13 cellular contexts compared by ENCODE assay signal in the genomic region with DNA sequence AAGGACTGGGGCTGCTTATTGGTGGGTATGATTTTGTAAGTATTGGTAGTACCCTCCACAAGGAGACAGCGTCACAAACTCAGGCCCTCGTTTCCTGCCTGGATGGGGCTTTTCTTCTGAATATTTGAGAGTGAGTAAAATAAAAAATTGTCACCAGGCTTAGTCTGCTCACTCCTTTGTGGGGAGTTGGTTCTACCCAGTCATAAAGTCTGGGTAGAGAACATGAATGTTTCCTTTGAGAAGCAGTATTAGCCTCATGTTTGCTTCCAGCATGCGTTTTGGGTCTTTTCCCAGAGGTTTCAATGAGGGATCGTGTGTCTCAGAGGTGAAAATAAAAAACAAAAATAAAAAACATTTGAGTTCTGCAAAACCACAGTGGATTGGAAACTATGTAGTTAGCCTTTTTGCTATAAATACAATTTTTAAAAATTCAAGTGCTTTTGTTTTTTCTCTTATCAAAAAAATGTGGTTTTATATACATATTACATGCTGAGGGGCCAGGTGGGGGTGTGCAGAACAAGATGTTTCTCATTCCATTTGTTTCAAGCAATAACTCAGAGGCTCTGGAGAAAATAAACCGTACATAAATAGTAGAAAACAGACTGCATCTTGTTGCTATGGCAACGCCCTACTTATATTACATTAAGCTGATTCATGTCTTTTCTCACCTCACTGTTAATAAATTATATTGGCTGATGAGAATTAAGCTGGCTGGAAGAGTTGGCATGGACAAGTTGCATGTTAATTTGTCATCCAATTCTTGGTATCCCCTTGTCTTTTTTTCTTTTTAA.
DNase-seq lines count a peak whose midpoint lies in the region; ATAC-seq, FAIRE-seq and TF ChIP-seq lines count a peak whose summit lies in the region.
"Had no signal": no experiment of that assay in that cellular context is flagged by ENCODE, and none has a peak within 500 bp of the region (broad histone marks: within the 10 kb centered on the region; RNA-seq: fewer than 3 reads in every experiment).

No MANE protein-coding gene starts in this region.

- DNase-seq in CD4-positive, CD25-positive, alpha-beta regulatory T cell: peak in 2 of 3 donors; percentile 24 to 46
- peak; percentile 82 for DNase-seq in LHCN-M2 (ENCODE audit: low read depth)
- peak; percentile 59 for DNase-seq in bronchial epithelial cell (ENCODE audit: low read depth)
- peak; percentile 14 for DNase-seq in kidney glomerular epithelial cell (lab: John Stamatoyannopoulos, UW)
- no peak for DNase-seq in T-helper 2 cell
- DNase-seq in NCI-H510A (lab: John Stamatoyannopoulos, UW): no peak
- DNase-seq: activated CD8-positive, alpha-beta T cell treated with anti-CD3 and anti-CD28 coated beads for 36 hours; aorta; NCI-H1930 had no signal

- no peak for FAIRE-seq in bronchial epithelial cell (lab: Jason Lieb, UNC)
- FAIRE-seq: H1 had no signal

- H3K36me3 Mint-ChIP-seq in CD4-positive, CD25-positive, alpha-beta regulatory T cell: no peaks in the 10 kb centered on the region

- H3K27ac Mint-ChIP-seq in CD4-positive, CD25-positive, alpha-beta regulatory T cell: no peak overlapping the region
- H3K27ac Mint-ChIP-seq: activated CD8-positive, alpha-beta T cell treated with anti-CD3 and anti-CD28 coated beads for 36 hours had no signal

- H3K4me1 ChIP-seq in CD4-positive, CD25-positive, alpha-beta regulatory T cell (ENCODE audit: control insufficient read depth, insufficient read depth, low read length, poor library complexity, severe bottlenecking): peaks cover 16% of the 10 kb centered on the region
- H3K4me1 ChIP-seq: upper lobe of left lung had no signal

- H3K27me3 ChIP-seq in CD4-positive, CD25-positive, alpha-beta regulatory T cell (ENCODE audit: control insufficient read depth, insufficient read depth, low read length): no peaks in the 10 kb centered on the region
- H3K27me3 ChIP-seq in bronchial epithelial cell (ENCODE audit: control insufficient read depth, insufficient read depth, low read length): no peaks in the 10 kb centered on the region
- H3K27me3 ChIP-seq: upper lobe of left lung had no signal

- no peak for TF ChIP-seq CTCF in bronchial epithelial cell (IDR thresholded peaks at IDR 0.05; ENCODE audit: insufficient read depth, low read length, severe bottlenecking)

- ATAC-seq in CD4-positive, CD25-positive, alpha-beta regulatory T cell (ENCODE audit: low read depth in 2 of 2): no peak
- no peak for ATAC-seq in HG02938 (IDR thresholded peaks at IDR 0.05; ENCODE audit: unreplicated experiment)
- ATAC-seq in HG02981 (IDR thresholded peaks at IDR 0.05; ENCODE audit: unreplicated experiment): no peak
- ATAC-seq: activated CD8-positive, alpha-beta T cell treated with anti-CD3 and anti-CD28 coated beads for 36 hours had no signal

- no peak overlapping the region for H3K27ac ChIP-seq in CD4-positive, CD25-positive, alpha-beta regulatory T cell (ENCODE audit: insufficient read depth, low read length, poor library complexity, severe bottlenecking)
- H3K27ac ChIP-seq: upper lobe of left lung had no signal

- H3K4me1 Mint-ChIP-seq in CD4-positive, CD25-positive, alpha-beta regulatory T cell: peaks cover 0 to 20% (median 10%) of the 10 kb centered on the region in 4 donors

- peak overlapping the region in 1 of 4 donors; percentile 18 for H3K4me3 Mint-ChIP-seq in CD4-positive, CD25-positive, alpha-beta regulatory T cell
- H3K4me3 Mint-ChIP-seq: activated CD8-positive, alpha-beta T cell treated with anti-CD3 and anti-CD28 coated beads for 36 hours had no signal

- no peaks in the 10 kb centered on the region for H3K27me3 Mint-ChIP-seq in CD4-positive, CD25-positive, alpha-beta regulatory T cell
- H3K27me3 Mint-ChIP-seq: activated CD8-positive, alpha-beta T cell treated with anti-CD3 and anti-CD28 coated beads for 36 hours had no signal

- H3K4me3 ChIP-seq in CD4-positive, CD25-positive, alpha-beta regulatory T cell (ENCODE audit: low read depth, low read length): no peak overlapping the region
- no peak overlapping the region for H3K4me3 ChIP-seq in bronchial epithelial cell (ENCODE audit: low read depth, low read length)
- H3K4me3 ChIP-seq: upper lobe of left lung had no signal

- peaks cover 0 to 12% (median 0%) of the 10 kb centered on the region in 7 donors for H3K9me3 Mint-ChIP-seq in CD4-positive, CD25-positive, alpha-beta regulatory T cell

- H3K9me3 ChIP-seq in CD4-positive, CD25-positive, alpha-beta regulatory T cell (ENCODE audit: control insufficient read depth in 2 of 2, low read length in 2 of 2): peaks cover 0 to 2% of the 10 kb centered on the region in 2 experiments
- H3K9me3 ChIP-seq: upper lobe of left lung had no signal

- no peaks in the 10 kb centered on the region for H3K36me3 ChIP-seq in CD4-positive, CD25-positive, alpha-beta regulatory T cell (ENCODE audit: control insufficient read depth, insufficient read depth, low read length)
- H3K36me3 ChIP-seq in bronchial epithelial cell (ENCODE audit: control insufficient read depth, insufficient read depth, low read length): no peaks in the 10 kb centered on the region
- H3K36me3 ChIP-seq: upper lobe of left lung had no signal

Comparison
In these comparisons a context has a peak if more than half of its experiments do, and no peak if none do; other contexts are left out.
1. DNase-seq: peak in CD4-positive, CD25-positive, alpha-beta regulatory T cell (2 of 3), LHCN-M2 (single experiment), bronchial epithelial cell (single experiment) and kidney glomerular epithelial cell (single experiment); none in T-helper 2 cell (0 of 5) and NCI-H510A (single experiment).